1 cellular context compared by ENCODE assay signal in genomic region chr13:21176195-21176981, GRCh38.
A peak's percentile ranks its signal among the peaks of the same experiment; 100 is the strongest.
TF ChIP-seq lines count a peak whose summit lies in the region.

Gene MRPL57, plus strand, starts transcription at chr13:21176658. Its CDS starts 259 bp downstream, at chr13:21176917.
Gene SKA3, minus strand, starts transcription at chr13:21176552. Its CDS starts 75 bp downstream, at chr13:21176477.

TF ChIP-seq in K562, 482 proteins besides CTCF, POLR2A, EP300 and RAD21 (continued from another document and continues in another):
- TF ChIP-seq E2F1 (CRISPR knock-in tag; IDR thresholded peaks at IDR 0.05), result no peak
- peak; percentile 78; the same call in 1 of the 2 replicates for TF ChIP-seq TARDBP (IDR thresholded peaks at IDR 0.05)
- TF ChIP-seq ZNF830 (CRISPR knock-in tag; IDR thresholded peaks at IDR 0.05), result no peak
- TF ChIP-seq GATAD2A (IDR thresholded peaks at IDR 0.05), result peak; percentile 70; the same call in 1 of the 2 replicates
- peak; percentile 59; the same call in 1 of the 2 replicates for TF ChIP-seq PML (IDR thresholded peaks at IDR 0.05; ENCODE audit: low read length)
- TF ChIP-seq TCF7 (IDR thresholded peaks at IDR 0.05; ENCODE audit: borderline replicate concordance), result no peak
- no peak for TF ChIP-seq DNMT1 (IDR thresholded peaks at IDR 0.05)
- peak; percentile 29 for TF ChIP-seq PHF20 (IDR thresholded peaks at IDR 0.05; ENCODE audit: partially characterized antibody)
- TF ChIP-seq TFAM (CRISPR knock-in tag; conservative IDR thresholded peaks at IDR 0.05), result no peak
- TF ChIP-seq NR4A1 (CRISPR knock-in tag; IDR thresholded peaks at IDR 0.05), result peak; percentile 65; the same call in 1 of the 2 replicates
- no peak for TF ChIP-seq NR4A1 (tag; IDR thresholded peaks at IDR 0.05)
- peak in 1 of 2 experiments; percentile 90; a peak in 3 of 4 replicates for TF ChIP-seq MNT (conservative IDR thresholded peaks at IDR 0.05)
- TF ChIP-seq ATF7 (IDR thresholded peaks at IDR 0.05), result peak; percentile 47; the same call in 1 of the 2 replicates
- TF ChIP-seq ZSCAN29 (IDR thresholded peaks at IDR 0.05), result peak; percentile 80
- peak; percentile 72 for TF ChIP-seq C11orf30 (IDR thresholded peaks at IDR 0.05; ENCODE audit: low read depth)
- TF ChIP-seq NR1H2 (CRISPR knock-in tag; IDR thresholded peaks at IDR 0.05), result no peak
- peak; percentile 40; the same call in 1 of the 2 replicates for TF ChIP-seq NFIC (IDR thresholded peaks at IDR 0.05)
- no peak for TF ChIP-seq ZMIZ1 (IDR thresholded peaks at IDR 0.05; ENCODE audit: low read depth in 2 of 2, low read length in 2 of 2)
- no peak for TF ChIP-seq HNRNPL (IDR thresholded peaks at IDR 0.05; ENCODE audit: low read depth, low read length)
- peak; percentile 59; the same call in 1 of the 2 replicates for TF ChIP-seq CBX1 (IDR thresholded peaks at IDR 0.05; ENCODE audit: low read depth)
- TF ChIP-seq U2AF2 (optimal IDR thresholded peaks at IDR 0.05; ENCODE audit: low read depth, low read length), result no peak
- no peak for TF ChIP-seq HMG20B (CRISPR knock-in tag; IDR thresholded peaks at IDR 0.05)
- TF ChIP-seq ZKSCAN1 (IDR thresholded peaks at IDR 0.05; ENCODE audit: low read depth, low read length), result no peak; the same call in 1 of the 2 replicates
- TF ChIP-seq SP2 (IDR thresholded peaks at IDR 0.05; ENCODE audit: extremely low read depth, low read depth, low read length, poor library complexity, severe bottlenecking), result no peak
- TF ChIP-seq KLF1 (tag; IDR thresholded peaks at IDR 0.05), result 0 out of 2 replicates have a peak, but pooled peaks have one; percentile 64
- TF ChIP-seq ESRRB (CRISPR knock-in tag; IDR thresholded peaks at IDR 0.05; ENCODE audit: borderline replicate concordance), result no peak
- TF ChIP-seq HMGN3 (IDR thresholded peaks at IDR 0.05; ENCODE audit: borderline replicate concordance, extremely low read depth, insufficient read length, low read depth, low read length), result peak; percentile 67
- no peak for TF ChIP-seq NFXL1 (CRISPR knock-in tag; IDR thresholded peaks at IDR 0.05)
- TF ChIP-seq RCOR1 (IDR thresholded peaks at IDR 0.05; ENCODE audit: borderline replicate concordance in 1 of 2, low read depth in 2 of 2, low read length in 2 of 2), result 0 out of 4 replicates have a peak, but pooled peaks of 1 of the 2 experiments have one; percentile 4
- TF ChIP-seq ZNF398 (CRISPR knock-in tag; IDR thresholded peaks at IDR 0.05), result no peak
- TF ChIP-seq ZHX1 (conservative IDR thresholded peaks at IDR 0.05; ENCODE audit: low read length), result peak; percentile 96
- TF ChIP-seq CHD4 (IDR thresholded peaks at IDR 0.05; ENCODE audit: insufficient read depth, insufficient replicate concordance, low read depth, low read length, poor library complexity, severe bottlenecking), result no peak
- peak; percentile 99 for TF ChIP-seq RBFOX2 (IDR thresholded peaks at IDR 0.05; ENCODE audit: low read depth, low read length)
- TF ChIP-seq E2F8 (IDR thresholded peaks at IDR 0.05; ENCODE audit: low read depth, partially characterized antibody), result peak; percentile 23
- no peak for TF ChIP-seq XRCC4 (IDR thresholded peaks at IDR 0.05; ENCODE audit: extremely low read depth, insufficient read depth, insufficient read length)
- TF ChIP-seq ZBTB33 (CRISPR knock-in tag; IDR thresholded peaks at IDR 0.05), result peak; percentile 55; the same call in 1 of the 2 replicates
- TF ChIP-seq ZNF24 (IDR thresholded peaks at IDR 0.05), result no peak; the same call in 1 of the 2 replicates
- TF ChIP-seq STAT5A (IDR thresholded peaks at IDR 0.05; ENCODE audit: borderline replicate concordance, low read length), result no peak
- TF ChIP-seq UBTF (IDR thresholded peaks at IDR 0.05; ENCODE audit: borderline replicate concordance in 1 of 2, low read depth in 2 of 2, low read length in 2 of 2), result peak in 1 of 2 experiments; percentile 73; a peak in 2 of 4 replicates
- TF ChIP-seq JUNB (CRISPR knock-in tag; conservative IDR thresholded peaks at IDR 0.05), result no peak
- peak in 1 of 2 experiments; percentile 47; a peak in 1 of 4 replicates for TF ChIP-seq KDM4B (IDR thresholded peaks at IDR 0.05; ENCODE audit: borderline replicate concordance in 2 of 2, low read depth in 1 of 2)
- no peak for TF ChIP-seq ELK1 (CRISPR knock-in tag; IDR thresholded peaks at IDR 0.05)
- 0 out of 2 replicates have a peak, but pooled peaks have one; percentile 45 for TF ChIP-seq ZNF175 (CRISPR knock-in tag; IDR thresholded peaks at IDR 0.05; ENCODE audit: low read depth)
